21 cellular contexts compared by ENCODE assay signal in the genomic region with DNA sequence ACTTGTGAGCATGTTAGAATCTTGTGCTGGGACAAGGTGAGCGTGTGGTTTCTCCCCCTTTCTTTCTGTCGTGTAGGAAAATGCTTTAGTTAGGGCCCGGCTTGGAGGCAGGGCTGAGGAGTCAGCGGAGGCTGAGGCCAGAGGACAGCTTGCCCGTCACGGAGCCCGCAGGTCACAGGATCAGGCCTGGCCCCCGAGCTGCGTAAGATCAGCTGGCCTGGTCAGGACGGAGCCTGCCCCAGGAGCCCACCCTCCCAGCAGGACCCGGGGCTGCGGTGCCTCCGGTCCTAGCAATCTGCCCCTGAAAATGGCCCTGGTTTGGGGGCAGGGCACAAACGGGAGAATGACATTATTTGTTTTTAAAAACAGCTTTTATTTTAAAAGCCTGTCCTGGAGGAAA. TPM values are rescaled to one million over a fixed set of nuclear protein-coding genes. Genes with fewer than 3 reads are reported as not detected.
"Had no signal": no experiment of that assay in that cellular context is flagged by ENCODE, and none has a peak within 500 bp of the region (broad histone marks: within the 10 kb centered on the region; RNA-seq: fewer than 3 reads in every experiment).

No MANE protein-coding gene starts in this region.

- DNase-seq: activated naive CD4-positive, alpha-beta T cell treated with Interleukin-2 at 50 U/mL for 16 hours; activated naive CD8-positive, alpha-beta T cell treated with anti-CD3 and anti-CD28 coated beads, Interleukin-2, amount 10 ng/mL, durations not matched to agents 7 days and 5 days; activated T-cell treated with anti-CD3 and anti-CD28 coated beads, Interleukin-2, amount 50 U/mL, for 4 hours; amniotic stem cell; body of pancreas; colonic mucosa; esophagus squamous epithelium; gastrocnemius medialis; hippocampal formation; mucosa of descending colon; ovary; psoas muscle; stimulated activated CD4-positive, alpha-beta T cell treated with anti-CD3 and anti-CD28 coated beads, Interleukin-12 subunit alpha, Interleukin-12 subunit beta, amount 100 ng/mL, for 4 hours; T-helper 1 cell; trophoblast cell had no signal

- H3K27me3 Mint-ChIP-seq: activated naive CD8-positive, alpha-beta T cell treated with anti-CD3 and anti-CD28 coated beads, Interleukin-2, amount 10 ng/mL, durations not matched to agents 7 days and 5 days; central memory CD8-positive, alpha-beta T cell; stimulated activated naive CD8-positive, alpha-beta T cell treated with anti-CD3 and anti-CD28 coated beads, Interleukin-15, Interleukin-2, amounts not matched to agents 100 ng/mL and 50 ng/mL, for 24 hours had no signal

- H3K4me1 Mint-ChIP-seq: activated naive CD8-positive, alpha-beta T cell treated with anti-CD3 and anti-CD28 coated beads, Interleukin-2, amount 10 ng/mL, durations not matched to agents 7 days and 5 days; central memory CD8-positive, alpha-beta T cell; memory B cell had no signal

- ATAC-seq: activated T-cell treated with anti-CD3 and anti-CD28 coated beads, Interleukin-2, amount 50 U/mL, for 4 hours; body of pancreas; gastrocnemius medialis; mucosa of descending colon; psoas muscle had no signal

- H3K4me3 Mint-ChIP-seq: activated naive CD8-positive, alpha-beta T cell treated with anti-CD3 and anti-CD28 coated beads, Interleukin-2, amount 10 ng/mL, durations not matched to agents 7 days and 5 days; activated T-cell treated with anti-CD3 and anti-CD28 coated beads, Interleukin-2, amount 50 U/mL, for 4 hours; central memory CD8-positive, alpha-beta T cell; endodermal cell; memory B cell; stimulated activated naive CD8-positive, alpha-beta T cell treated with anti-CD3 and anti-CD28 coated beads, Interleukin-15, Interleukin-2, amounts not matched to agents 100 ng/mL and 50 ng/mL, for 24 hours had no signal

- H3K27ac ChIP-seq: colonic mucosa, esophagus squamous epithelium, gastrocnemius medialis, neutrophil, psoas muscle, vagina had no signal

- H3K4me1 ChIP-seq: colonic mucosa, gastrocnemius medialis, psoas muscle, vagina had no signal

- H3K9me3 Mint-ChIP-seq: activated naive CD8-positive, alpha-beta T cell treated with anti-CD3 and anti-CD28 coated beads, Interleukin-2, amount 10 ng/mL, durations not matched to agents 7 days and 5 days; activated T-cell treated with anti-CD3 and anti-CD28 coated beads, Interleukin-2, amount 50 U/mL, for 4 hours; central memory CD8-positive, alpha-beta T cell; endodermal cell; memory B cell; stimulated activated naive CD8-positive, alpha-beta T cell treated with anti-CD3 and anti-CD28 coated beads, Interleukin-15, Interleukin-2, amounts not matched to agents 100 ng/mL and 50 ng/mL, for 24 hours had no signal

- H3K27ac Mint-ChIP-seq: activated naive CD8-positive, alpha-beta T cell treated with anti-CD3 and anti-CD28 coated beads, Interleukin-2, amount 10 ng/mL, durations not matched to agents 7 days and 5 days; endodermal cell; memory B cell; stimulated activated naive CD8-positive, alpha-beta T cell treated with anti-CD3 and anti-CD28 coated beads, Interleukin-15, Interleukin-2, amounts not matched to agents 100 ng/mL and 50 ng/mL, for 24 hours had no signal

- H3K27me3 ChIP-seq: body of pancreas, colonic mucosa, gastrocnemius medialis, neutrophil, ovary, vagina had no signal

- H3K9me3 ChIP-seq: body of pancreas, colonic mucosa, esophagus squamous epithelium, gastrocnemius medialis, mucosa of descending colon, neutrophil, ovary, psoas muscle, vagina had no signal

- H3K36me3 Mint-ChIP-seq: activated naive CD8-positive, alpha-beta T cell treated with anti-CD3 and anti-CD28 coated beads, Interleukin-2, amount 10 ng/mL, durations not matched to agents 7 days and 5 days; memory B cell had no signal

- H3K36me3 ChIP-seq: colonic mucosa, esophagus squamous epithelium, gastrocnemius medialis, neutrophil, ovary, vagina had no signal

- H3K4me3 ChIP-seq: body of pancreas, colonic mucosa, esophagus squamous epithelium, gastrocnemius medialis, mucosa of descending colon, ovary, psoas muscle, vagina had no signal

RNA-seq across cellular contexts. Expression of a gene that starts 52.0 kb away (rescaled TPM):
- total RNA-seq: activated naive CD8-positive, alpha-beta T cell treated with anti-CD3 and anti-CD28 coated beads, Interleukin-2, amount 10 ng/mL, durations not matched to agents 7 days and 5 days had no signal
